ENCODE assay signal across 14 cellular contexts in the genomic region with DNA sequence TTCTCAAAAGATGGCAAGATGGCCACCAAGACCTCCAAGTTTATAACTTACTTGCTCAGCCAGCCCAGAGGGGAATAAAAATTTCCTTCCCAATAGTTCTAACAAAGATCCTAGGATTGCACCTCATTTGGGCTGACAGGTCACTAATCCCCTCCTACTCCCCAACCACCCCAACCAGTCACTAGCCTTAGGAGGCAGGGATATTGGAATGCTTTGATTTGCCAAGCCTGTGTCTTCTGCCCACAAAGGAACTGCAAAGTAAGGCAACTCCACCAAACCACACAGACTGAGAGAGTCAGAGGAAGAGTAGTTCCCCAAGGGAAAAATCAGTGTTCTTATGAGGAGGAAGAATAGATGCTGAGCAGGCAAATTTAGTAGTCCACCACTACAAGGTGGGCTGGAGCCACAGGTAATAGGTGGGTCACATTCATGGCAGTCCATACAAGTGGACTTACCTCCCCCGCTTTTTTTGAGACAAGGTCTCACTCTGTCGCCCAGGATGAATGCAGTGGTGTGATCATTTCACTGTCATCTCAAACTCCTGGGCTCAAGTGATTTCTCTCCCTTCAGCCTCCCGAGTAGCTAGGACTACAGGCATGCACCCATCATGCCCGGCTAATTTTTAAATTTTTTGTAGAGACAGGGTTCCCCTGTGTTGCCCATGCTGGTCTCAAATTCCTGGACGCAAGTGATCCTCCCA. TPM values are rescaled to one million over a fixed set of nuclear protein-coding genes. Genes with fewer than 3 reads are reported as not detected.
A peak's percentile ranks its signal among the peaks of the same experiment; 100 is the strongest.
DNase-seq lines count a peak whose midpoint lies in the region; ATAC-seq, FAIRE-seq and TF ChIP-seq lines count a peak whose summit lies in the region.
"Had no signal": no experiment of that assay in that cellular context is flagged by ENCODE, and none has a peak within 500 bp of the region (broad histone marks: within the 10 kb centered on the region; RNA-seq: fewer than 3 reads in every experiment).

No MANE protein-coding gene starts in this region.

- H2AK5ac ChIP-seq in H1 (ENCODE audit: low read depth, low read length), result no peak overlapping the region

- peaks cover 0 to 6% of the 10 kb centered on the region in 2 donors for H3K36me3 Mint-ChIP-seq in CD14-positive monocyte
- H3K36me3 Mint-ChIP-seq in naive thymus-derived CD4-positive, alpha-beta T cell, result peaks cover 0 to 1% (median 0%) of the 10 kb centered on the region in 5 donors
- H3K36me3 Mint-ChIP-seq: activated naive CD4-positive, alpha-beta T cell treated with anti-CD3 and anti-CD28 coated beads, Interleukin-2, amount 50 U/mL, for 24 hours; T-cell had no signal

- peaks cover 9% of the 10 kb centered on the region; the same call in 1 of the 2 replicates for H3K23me2 ChIP-seq in H1 (ENCODE audit: low read depth, low read length)

- FAIRE-seq in H1 (lab: Jason Lieb, UNC), result no peak

- peaks cover 0 to 16% (median 7%) of the 10 kb centered on the region in 4 experiments; a peak in 6 of 7 replicates for H3K4me1 ChIP-seq in H1 (replicated peaks in 1 of 4; ENCODE audit: control insufficient read depth in 3 of 4, insufficient read depth in 4 of 4, low read length in 3 of 4)
- peaks cover 10 to 20% of the 10 kb centered on the region in 2 donors for H3K4me1 ChIP-seq in naive thymus-derived CD4-positive, alpha-beta T cell (ENCODE audit: control insufficient read depth in 2 of 2, insufficient read depth in 2 of 2, low read length in 2 of 2)

- peaks cover 3 to 15% (median 5%) of the 10 kb centered on the region in 3 donors for H3K27me3 Mint-ChIP-seq in CD14-positive monocyte (ENCODE audit: low read depth in 3 of 3)
- H3K27me3 Mint-ChIP-seq in naive thymus-derived CD4-positive, alpha-beta T cell, result no peaks in the 10 kb centered on the region
- H3K27me3 Mint-ChIP-seq: activated naive CD4-positive, alpha-beta T cell treated with anti-CD3 and anti-CD28 coated beads, Interleukin-2, amount 50 U/mL, for 24 hours; T-cell had no signal

- H4K5ac ChIP-seq in H1 (ENCODE audit: insufficient read length, low read depth, low read length), result no peak overlapping the region

- H3K9me3 ChIP-seq in H1 (ENCODE audit: insufficient read depth in 2 of 2, low read depth in 1 of 2, low read length in 1 of 2), result no peaks in the 10 kb centered on the region
- H3K9me3 ChIP-seq in naive thymus-derived CD4-positive, alpha-beta T cell (ENCODE audit: control insufficient read depth in 2 of 3, low read length in 3 of 3), result no peaks in the 10 kb centered on the region

- peaks cover 0 to 4% (median 0%) of the 10 kb centered on the region in 7 donors for H3K9me3 Mint-ChIP-seq in CD14-positive monocyte
- peaks cover 0 to 1% (median 0%) of the 10 kb centered on the region in 11 donors for H3K9me3 Mint-ChIP-seq in naive thymus-derived CD4-positive, alpha-beta T cell
- H3K9me3 Mint-ChIP-seq: activated naive CD4-positive, alpha-beta T cell treated with anti-CD3 and anti-CD28 coated beads, Interleukin-2, amount 50 U/mL, for 24 hours; T-cell had no signal

- POLR2A ChIA-PET in H1 (lab: Charles Lee; ENCODE audit: partially characterized antibody), result interaction anchor here (0.7 to 1.2 kb wide), 3 partner anchors 11 to 20 kb away, joined by 3 read pairs; no protein-coding TSS in a partner anchor
- POLR2A ChIA-PET in naive thymus-derived CD4-positive, alpha-beta T cell (lab: Charles Lee), result interaction anchor here (0.7 to 1.3 kb wide), 3 partner anchors 87 to 263 kb away, joined by 3 to 4 read pairs (median 4); no protein-coding TSS in a partner anchor

- H3K27ac ChIP-seq in H1 (ENCODE audit: low read depth, low read length), result no peak overlapping the region
- no peak overlapping the region for H3K27ac ChIP-seq in naive thymus-derived CD4-positive, alpha-beta T cell (ENCODE audit: low read depth, low read length)

- no peak overlapping the region for H3K4ac ChIP-seq in H1 (replicated peaks; ENCODE audit: insufficient read length, low read depth, low read length)

- H4K91ac ChIP-seq in H1 (replicated peaks; ENCODE audit: insufficient read length, low read length), result no peak overlapping the region

- no peak overlapping the region for H2BK5ac ChIP-seq in H1 (ENCODE audit: low read depth, low read length)

- H3K14ac ChIP-seq in H1 (ENCODE audit: insufficient read length), result no peak overlapping the region

- no peak overlapping the region for H3K4me3 ChIP-seq in H1 (ENCODE audit: extremely low read depth in 1 of 4, insufficient read depth in 2 of 4, low read depth in 3 of 4, low read length in 4 of 4)
- no peak overlapping the region for H3K4me3 ChIP-seq in naive thymus-derived CD4-positive, alpha-beta T cell (ENCODE audit: low read length)

- peaks cover 55% of the 10 kb centered on the region for H3K4me1 Mint-ChIP-seq in CD14-positive monocyte
- peaks cover 24 to 45% (median 38%) of the 10 kb centered on the region in 7 donors for H3K4me1 Mint-ChIP-seq in naive thymus-derived CD4-positive, alpha-beta T cell

- peak overlapping the region; percentile 42; the same call in 1 of the 2 replicates for H2BK12ac ChIP-seq in H1 (ENCODE audit: low read depth, low read length)

- ATAC-seq in naive thymus-derived CD4-positive, alpha-beta T cell, result no peak
- ATAC-seq in HG02798 (IDR thresholded peaks at IDR 0.05; ENCODE audit: poor library complexity, unreplicated experiment), result no peak
- ATAC-seq: T-cell had no signal

- CTCF ChIA-PET in H1 (lab: Charles Lee; ENCODE audit: partially characterized antibody), result no interaction called here
- CTCF ChIA-PET in naive thymus-derived CD4-positive, alpha-beta T cell (lab: Charles Lee), result no interaction called here

- H2BK15ac ChIP-seq in H1 (ENCODE audit: low read length), result 0 out of 2 replicates have a peak overlapping the region, but pooled peaks have one; percentile 12

- WGBS in H1 (ENCODE audit: extremely low coverage in 1 of 2, insufficient coverage in 1 of 2, insufficient read length in 1 of 2, insufficient replicate concordance in 2 of 2, low coverage in 1 of 2, low lambda C conversion rate in 2 of 2, missing lambda C conversion rate in 1 of 2), 2 experiments, result 91% methylated on average over 5 of the region's 5 CpGs; no CpG with 5 or more reads in 1 of the 2 experiments

- no peak overlapping the region for H2AFZ ChIP-seq in H1 (ENCODE audit: low read length)

- no peak overlapping the region for H2BK120ac ChIP-seq in H1 (replicated peaks; ENCODE audit: low read depth, low read length)

- peak overlapping the region in 1 of 2 experiments; percentile 3; a peak in 1 of 4 replicates for H3K4me2 ChIP-seq in H1 (ENCODE audit: insufficient read depth in 1 of 2, low read depth in 2 of 2, low read length in 2 of 2)

- H4K8ac ChIP-seq in H1 (ENCODE audit: extremely low read depth, insufficient read depth, low read length), result no peak overlapping the region

- intact Hi-C loops in CD14-positive monocyte (cut with micrococcal nuclease), result loop anchor here (10.0 kb wide), 2 partner anchors 54 to 404 kb away; a partner anchor contains a TSS
- intact Hi-C loops in naive thymus-derived CD4-positive, alpha-beta T cell (cut with micrococcal nuclease), result loop anchor here in 1 of 2 donors (10.0 kb wide), 1 partner anchor 254 kb away; a partner anchor contains a TSS

- H3K4me3 Mint-ChIP-seq in CD14-positive monocyte, result peak overlapping the region in 1 of 2 donors; percentile 4
- H3K4me3 Mint-ChIP-seq in naive thymus-derived CD4-positive, alpha-beta T cell, result peak overlapping the region in 2 of 10 donors; percentile 25 to 43
- H3K4me3 Mint-ChIP-seq: activated naive CD4-positive, alpha-beta T cell treated with anti-CD3 and anti-CD28 coated beads, Interleukin-2, amount 50 U/mL, for 24 hours; T-cell had no signal

- H4K20me1 ChIP-seq in H1 (replicated peaks in 1 of 2; ENCODE audit: control insufficient read depth in 1 of 2, insufficient read depth in 2 of 2, low read length in 2 of 2), result peaks cover 1% of the 10 kb centered on the region in 2 experiments

- no peak for TF ChIP-seq RAD21 in H1 (IDR thresholded peaks at IDR 0.05 in 1 of 2, conservative IDR thresholded peaks at IDR 0.05 in 1 of 2; ENCODE audit: low read depth in 2 of 2, low read length in 2 of 2)

- H3K18ac ChIP-seq in H1 (ENCODE audit: extremely low read depth, low read length), result no peak overlapping the region

- peak overlapping the region in 5 of 7 donors; percentile 46 to 79 (median 63) for H3K27ac Mint-ChIP-seq in CD14-positive monocyte
- H3K27ac Mint-ChIP-seq in naive thymus-derived CD4-positive, alpha-beta T cell, result peak overlapping the region in 6 of 9 donors; percentile 18 to 62 (median 36)
- H3K27ac Mint-ChIP-seq: activated naive CD4-positive, alpha-beta T cell treated with anti-CD3 and anti-CD28 coated beads, Interleukin-2, amount 50 U/mL, for 24 hours had no signal

- no peak overlapping the region for H2BK20ac ChIP-seq in H1 (ENCODE audit: low read length)

- 0 out of 3 replicates have a peak, but pooled peaks of 1 of the 2 experiments have one; percentile 16 for TF ChIP-seq POLR2A in H1 (IDR thresholded peaks at IDR 0.05; ENCODE audit: control extremely low read depth in 1 of 2, low read depth in 2 of 2, low read length in 2 of 2)

- H3K23ac ChIP-seq in H1 (ENCODE audit: insufficient read length), result no peak overlapping the region

- TF ChIP-seq CTCF in CD14-positive monocyte (IDR thresholded peaks at IDR 0.05) (no peak), H1 (IDR thresholded peaks at IDR 0.05; ENCODE audit: control extremely low read depth in 1 of 3, insufficient read depth in 1 of 3, low read depth in 1 of 3, low read length in 3 of 3) (no peak)

- H3K9ac ChIP-seq in H1 (replicated peaks in 1 of 4; ENCODE audit: extremely low read depth in 1 of 4, low read depth in 3 of 4, low read length in 3 of 4), result no peak overlapping the region; a peak in 1 of 7 replicates

- no peak for DNase-seq in CD14-positive monocyte (ENCODE audit: low spot score)
- DNase-seq in LHCN-M2 (ENCODE audit: low read depth), result peak; percentile 73
- no peak for DNase-seq in H1 (ENCODE audit: low read depth in 1 of 2, low spot score in 2 of 2)
- no peak for DNase-seq in naive thymus-derived CD4-positive, alpha-beta T cell
- no peak for DNase-seq in retina
- no peak for DNase-seq in GOT3 (lab: John Stamatoyannopoulos, UW)
- DNase-seq in NCI-H1930 (lab: John Stamatoyannopoulos, UW), result no peak
- DNase-seq: activated CD4-positive, alpha-beta T cell treated with anti-CD3 and anti-CD28 coated beads, Interleukin-2, amount 50 U/mL, for 48 hours; effector CD8-positive, alpha-beta T cell; NCI-H2029 treated with DMSO at 0.1 percent for 48 hours; stimulated activated CD8-positive, alpha-beta memory T cell treated with anti-CD3 and anti-CD28 coated beads, Interleukin-4, amount 100 ng/mL, for 48 hours; T-cell had no signal

- H3K56ac ChIP-seq in H1 (replicated peaks; ENCODE audit: insufficient read length, low read depth, low read length), result no peak overlapping the region

- no peak for TF ChIP-seq EP300 in H1 (IDR thresholded peaks at IDR 0.05; ENCODE audit: borderline replicate concordance in 1 of 2, low read depth in 2 of 2, low read length in 2 of 2)

- H3K79me1 ChIP-seq in H1 (ENCODE audit: low read depth, low read length), result peaks cover 1% of the 10 kb centered on the region; the same call in 1 of the 2 replicates

- H3K36me3 ChIP-seq in H1 (ENCODE audit: control insufficient read depth in 2 of 4, insufficient read depth in 4 of 4, low read length in 3 of 4), result no peaks in the 10 kb centered on the region
- no peaks in the 10 kb centered on the region for H3K36me3 ChIP-seq in naive thymus-derived CD4-positive, alpha-beta T cell (ENCODE audit: control insufficient read depth in 2 of 3, insufficient read depth in 3 of 3, low read length in 3 of 3)

- no peaks in the 10 kb centered on the region for H3K27me3 ChIP-seq in H1 (replicated peaks in 1 of 4; ENCODE audit: control insufficient read depth in 3 of 4, extremely low read depth in 1 of 4, insufficient read depth in 3 of 4, low read length in 3 of 4)
- no peaks in the 10 kb centered on the region for H3K27me3 ChIP-seq in naive thymus-derived CD4-positive, alpha-beta T cell (ENCODE audit: control insufficient read depth in 2 of 2, insufficient read depth in 2 of 2, low read length in 2 of 2)

- H3K79me2 ChIP-seq in H1 (ENCODE audit: control insufficient read depth in 1 of 2, insufficient read depth in 2 of 2, low read length in 2 of 2), result peaks cover 3 to 5% of the 10 kb centered on the region in 2 experiments

RNA-seq across cellular contexts. Expression of a gene that starts 3.7 kb away (rescaled TPM):
- polyA plus RNA-seq in CD14-positive monocyte (1 to 10 TPM; 3.3 to 3.4 TPM), H1 (2011; rRNA removed) (32.7 and 39.6 TPM in 2 replicates)
- 8.1 and 10.4 TPM in 2 replicates for total RNA-seq in LHCN-M2 (2014; rRNA removed)
- polyA plus RNA-seq in LHCN-M2 (2012), result 15.9 TPM
- total RNA-seq in H1 (2021; fragmentation: NEBNext Ultra II Directional; extraction: Animal tissue kit (Norgen Biotek cat#: 25700)), result 24.6 and 25.3 TPM in 2 replicates
- polyA plus RNA-seq in H1 (2011; cell fraction: cytosol; rRNA removed), result 23.6 TPM
- polyA plus RNA-seq in H1 (2011; cell fraction: nucleus; rRNA removed), result 31.0 TPM
- polyA plus RNA-seq in H1 (2012, experiment 1 of 2), result 15.8 to 27.3 TPM (median 23.5 TPM) in 4 replicates
- polyA plus RNA-seq in H1 (2012, experiment 2 of 2), result 24.5 TPM
- polyA plus RNA-seq in H1 (2013, experiment 1 of 2), result 23.0 TPM
- 25.3 TPM for polyA plus RNA-seq in H1 (2013, experiment 2 of 2)
- polyA minus RNA-seq in H1 (2011; rRNA and poly(A)+ RNA removed), result 16.2 and 21.4 TPM in 2 replicates
- polyA minus RNA-seq in H1 (2011; cell fraction: cytosol; rRNA and poly(A)+ RNA removed), result 13.9 TPM
- 10.3 TPM for polyA minus RNA-seq in H1 (2011; cell fraction: nucleus; rRNA and poly(A)+ RNA removed)
- total RNA-seq in naive thymus-derived CD4-positive, alpha-beta T cell, result 10 to 100 TPM; 11.4 to 35.9 (median 26.4) TPM
- 1 to 10 TPM; 2.7 to 4.9 TPM for polyA plus RNA-seq in naive thymus-derived CD4-positive, alpha-beta T cell

RNA-seq across cellular contexts. Expression of a gene that starts 38.8 kb away (rescaled TPM):
- polyA plus RNA-seq in CD14-positive monocyte (10 to 100 TPM; 20.2 to 26.7 TPM), H1 (2011; rRNA removed) (22.0 and 24.2 TPM in 2 replicates)
- total RNA-seq in LHCN-M2 (2014; rRNA removed), result 50.8 and 57.4 TPM in 2 replicates
- polyA plus RNA-seq in LHCN-M2 (2012), result 24.4 TPM
- 116 and 120 TPM in 2 replicates for total RNA-seq in H1 (2021; fragmentation: NEBNext Ultra II Directional; extraction: Animal tissue kit (Norgen Biotek cat#: 25700))
- polyA plus RNA-seq in H1 (2011; cell fraction: cytosol; rRNA removed), result 26.1 TPM
- 15.4 TPM for polyA plus RNA-seq in H1 (2011; cell fraction: nucleus; rRNA removed)
- 29.4 to 37.6 TPM (median 31.3 TPM) in 4 replicates for polyA plus RNA-seq in H1 (2012, experiment 1 of 2)
- 16.3 TPM for polyA plus RNA-seq in H1 (2012, experiment 2 of 2)
- 35.5 TPM for polyA plus RNA-seq in H1 (2013, experiment 1 of 2)
- 33.6 TPM for polyA plus RNA-seq in H1 (2013, experiment 2 of 2)
- polyA minus RNA-seq in H1 (2011; rRNA and poly(A)+ RNA removed), result 63.9 and 90.5 TPM in 2 replicates
- polyA minus RNA-seq in H1 (2011; cell fraction: cytosol; rRNA and poly(A)+ RNA removed), result 34.0 TPM
- 20.9 TPM for polyA minus RNA-seq in H1 (2011; cell fraction: nucleus; rRNA and poly(A)+ RNA removed)
- total RNA-seq in naive thymus-derived CD4-positive, alpha-beta T cell, result 10 to 100 TPM; 47.4 to 63.7 (median 51.6) TPM
- 10 to 100 TPM; 19.5 to 26.8 TPM for polyA plus RNA-seq in naive thymus-derived CD4-positive, alpha-beta T cell

RNA-seq across cellular contexts. Expression of a gene that starts 55.4 kb away (rescaled TPM):
- polyA plus RNA-seq in CD14-positive monocyte, result 10 to 100 TPM; 51.6 to 65.6 TPM
- 58.9 and 72.6 TPM in 2 replicates for total RNA-seq in LHCN-M2 (2014; rRNA removed)
- polyA plus RNA-seq in LHCN-M2 (2012), result 95.9 TPM
- total RNA-seq in H1 (2021; fragmentation: NEBNext Ultra II Directional; extraction: Animal tissue kit (Norgen Biotek cat#: 25700)), result 281 and 284 TPM in 2 replicates
- 53.8 and 62.7 TPM in 2 replicates for polyA plus RNA-seq in H1 (2011; rRNA removed)
- polyA plus RNA-seq in H1 (2011; cell fraction: cytosol; rRNA removed), result 64.7 TPM
- polyA plus RNA-seq in H1 (2011; cell fraction: nucleus; rRNA removed), result 110 TPM
- 171 to 223 TPM (median 192 TPM) in 4 replicates for polyA plus RNA-seq in H1 (2012, experiment 1 of 2)
- polyA plus RNA-seq in H1 (2012, experiment 2 of 2), result 72.6 TPM
- 218 TPM for polyA plus RNA-seq in H1 (2013, experiment 1 of 2)
- 211 TPM for polyA plus RNA-seq in H1 (2013, experiment 2 of 2)
- 49.3 and 53.9 TPM in 2 replicates for polyA minus RNA-seq in H1 (2011; rRNA and poly(A)+ RNA removed)
- 93.5 TPM for polyA minus RNA-seq in H1 (2011; cell fraction: cytosol; rRNA and poly(A)+ RNA removed)
- polyA minus RNA-seq in H1 (2011; cell fraction: nucleus; rRNA and poly(A)+ RNA removed), result 69.0 TPM
- total RNA-seq in naive thymus-derived CD4-positive, alpha-beta T cell, result 100 to 1,000 TPM in 3 of 5 experiments, 10 to 100 TPM in 2; 89.2 to 162 (median 125) TPM
- polyA plus RNA-seq in naive thymus-derived CD4-positive, alpha-beta T cell, result 100 to 1,000 TPM; 108 to 116 TPM
